17 cellular contexts compared by ENCODE assay signal in genomic region chr2:101597347-101597944, GRCh38.
DNase-seq lines count a peak whose midpoint lies in the region; ATAC-seq and TF ChIP-seq lines count a peak whose summit lies in the region.
"Had no signal": no experiment of that assay in that cellular context is flagged by ENCODE, and none has a peak within 500 bp of the region (broad histone marks: within the 10 kb centered on the region; RNA-seq: fewer than 3 reads in every experiment).

No MANE protein-coding gene starts in this region.

- no TSS peak for BruUV-seq in A673 (replicated peaks; lab: Mats Ljungman, UMichigan)

- H3K9me3 ChIP-seq in osteoblast (ENCODE audit: low read depth, low read length), result no peaks in the 10 kb centered on the region
- H3K9me3 ChIP-seq in A673 (ENCODE audit: low read depth, low read length, poor library complexity, severe bottlenecking), result no peaks in the 10 kb centered on the region

- H3K4me2 ChIP-seq in osteoblast (ENCODE audit: insufficient read depth, low read length), result no peak overlapping the region

- H3K79me2 ChIP-seq in osteoblast (ENCODE audit: insufficient read depth, low read length), result no peaks in the 10 kb centered on the region

- H3K27me3 ChIP-seq in osteoblast (ENCODE audit: insufficient read depth, low read length) (no peaks in the 10 kb centered on the region), A673 (replicated peaks; ENCODE audit: insufficient read depth, low read depth, low read length, poor library complexity) (no peaks in the 10 kb centered on the region)
- H3K27me3 ChIP-seq: cardiac muscle cell had no signal

- no peak overlapping the region for H3K4me3 ChIP-seq in osteoblast (ENCODE audit: insufficient read depth, low read length)
- no peak overlapping the region for H3K4me3 ChIP-seq in A673 (ENCODE audit: low read depth, low read length, poor library complexity, severe bottlenecking)
- H3K4me3 ChIP-seq: cardiac muscle cell, skin epidermis had no signal

- H3K27ac ChIP-seq in osteoblast (ENCODE audit: low read depth, low read length), result no peak overlapping the region
- no peak overlapping the region for H3K27ac ChIP-seq in A673 (ENCODE audit: low read depth, low read length, poor library complexity, severe bottlenecking)
- H3K27ac ChIP-seq: cardiac muscle cell, skin epidermis had no signal

- CTCF ChIA-PET in A673 (lab: Charles Lee), result no interaction called here

- no peaks in the 10 kb centered on the region for H4K20me1 ChIP-seq in osteoblast (ENCODE audit: insufficient read depth, low read length)

- H3K4me1 ChIP-seq in osteoblast (ENCODE audit: insufficient read depth, low read length) (no peaks in the 10 kb centered on the region), A673 (ENCODE audit: insufficient read depth, low read length, poor library complexity, severe bottlenecking) (no peaks in the 10 kb centered on the region)

- POLR2A ChIA-PET in A673 (lab: Charles Lee; ENCODE audit: low non-redundant PET), result no interaction called here

- intact Hi-C loops in Right ventricle myocardium superior (cut with DNase I) (no loop called here), A673 (cut with micrococcal nuclease; ENCODE audit: unreplicated experiment) (no loop called here), sciatic nerve (cut with DNase I) (no loop called here)

- ATAC-seq in Right ventricle myocardium superior (ENCODE audit: poor library complexity) (peak; percentile 95), sciatic nerve (no peak), HG03469 (IDR thresholded peaks at IDR 0.05; ENCODE audit: unreplicated experiment) (no peak), GM21423 (IDR thresholded peaks at IDR 0.05; ENCODE audit: unreplicated experiment) (no peak)
- ATAC-seq: stimulated activated naive B cell treated with anti-CD40 and anti-IgM and Interleukin-4, amounts not matched to agents 10 μg/mL and 1 μg/mL and 100 μg/mL, for 72 hours had no signal

- no peak for TF ChIP-seq CTCF in osteoblast (IDR thresholded peaks at IDR 0.05; ENCODE audit: extremely low read depth, low read depth, low read length)
- no peak for TF ChIP-seq CTCF in A673 (conservative IDR thresholded peaks at IDR 0.05; ENCODE audit: low read depth, low read length)

- DNase-seq in EH (ENCODE audit: low read depth) (peak; percentile 48), astrocyte of the hippocampus (ENCODE audit: low read depth, low spot score) (peak; percentile 90), Right ventricle myocardium superior (peak; percentile 58), osteoblast (ENCODE audit: insufficient read length, low spot score, missing footprints) (peak; percentile 14), A673 (ENCODE audit: low spot score) (no peak), sciatic nerve (ENCODE audit: low spot score) (no peak)
- DNase-seq: activated CD4-positive, alpha-beta T cell treated with anti-CD3 and anti-CD28 coated beads for 1 hour; activated naive CD4-positive, alpha-beta T cell treated with Interleukin-2 at 50 U/mL for 16 hours; DMS 273 treated with DMSO at 0.1 percent for 48 hours; endodermal cell; NCI-H1694; SIG-M5; stimulated activated naive B cell treated with anti-CD40 and anti-IgM and Interleukin-4, amounts not matched to agents 10 μg/mL and 1 μg/mL and 100 μg/mL, for 72 hours had no signal

- H3K36me3 ChIP-seq in osteoblast (ENCODE audit: insufficient read depth, low read length) (no peaks in the 10 kb centered on the region), A673 (ENCODE audit: insufficient read depth, low read length, poor library complexity, severe bottlenecking) (no peaks in the 10 kb centered on the region)
- H3K36me3 ChIP-seq: cardiac muscle cell had no signal

- no peak overlapping the region for H2AFZ ChIP-seq in osteoblast (ENCODE audit: low read length)

Comparison
In these comparisons a context has a peak if more than half of its experiments do, and no peak if none do; other contexts are left out.
1. DNase-seq: peak in EH (single experiment), astrocyte of the hippocampus (single experiment), Right ventricle myocardium superior (single experiment) and osteoblast (single experiment); none in A673 (single experiment) and sciatic nerve (single experiment).